Comparison of ENCODE assay signal across 20 cellular contexts in the genomic region with DNA sequence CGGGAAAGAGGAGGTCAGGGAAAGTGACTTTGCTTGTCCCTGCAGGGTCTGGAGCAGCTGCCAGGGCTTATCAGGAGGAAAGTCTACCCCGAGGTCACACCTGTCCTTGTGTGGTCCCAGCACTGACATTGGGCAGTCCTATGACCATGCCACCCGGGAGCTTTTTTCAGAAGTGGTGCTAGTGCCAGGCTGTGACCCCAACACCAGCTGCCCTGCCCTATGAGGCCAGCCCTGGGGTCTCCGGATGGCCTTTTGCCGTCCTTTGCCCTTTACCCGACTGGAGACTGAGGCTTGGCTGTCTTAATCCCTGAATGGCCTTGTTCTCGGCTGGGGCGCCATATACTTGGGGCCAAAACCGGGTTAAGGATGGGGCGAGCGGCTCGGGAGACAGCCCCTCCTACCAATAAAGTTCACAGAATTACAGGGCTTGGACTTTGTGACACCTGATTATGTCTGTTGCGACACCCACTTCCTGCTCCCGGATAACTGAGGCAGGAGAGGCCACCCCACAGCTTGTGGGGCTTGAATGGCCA.
"Had no signal": no experiment of that assay in that cellular context is flagged by ENCODE, and none has a peak within 500 bp of the region (broad histone marks: within the 10 kb centered on the region; RNA-seq: fewer than 3 reads in every experiment).

No MANE protein-coding gene starts in this region.

- H3K9me3 Mint-ChIP-seq: activated T-cell treated with anti-CD3 and anti-CD28 coated beads, Interleukin-2, amount 50 U/mL, for 24 hours; activated T-helper 2 cell treated with anti-CD3 and anti-CD28 coated beads, Interferon-gamma antibody, Interleukin-2, Interleukin-4, amounts not matched to agents 10 μg/mL and 5 μg/mL and 100 μg/mL, durations not matched to agents 14 hours and 24 hours and 36 hours had no signal

- H3K4me3 ChIP-seq: cardiac muscle cell, lower lobe of right lung, thyroid gland had no signal

- H3K27ac ChIP-seq: cardiac muscle cell, epithelial cell of prostate, lower lobe of right lung, thyroid gland, VCaP had no signal

- H3K36me3 Mint-ChIP-seq: activated naive CD8-positive, alpha-beta T cell had no signal

- DNase-seq: activated CD4-positive, alpha-beta T cell treated with anti-CD3 and anti-CD28 coated beads, Interleukin-2, amount 50 U/mL, for 4 hours; activated T-cell treated with anti-CD3 and anti-CD28 coated beads, Interleukin-2, amount 50 U/mL, for 24 hours; amygdala; endodermal cell; foreskin fibroblast; hippocampal formation; stimulated activated CD4-positive, alpha-beta T cell treated with anti-CD3 and anti-CD28 coated beads, Interleukin-12 subunit alpha, Interleukin-12 subunit beta, amount 100 ng/mL, for 4 hours; stimulated activated CD4-positive, alpha-beta T cell treated with anti-CD3 and anti-CD28 coated beads, Interleukin-1b, Interleukin-23, amount 100 ng/mL, for 48 hours; stimulated activated CD8-positive, alpha-beta memory T cell treated with anti-CD3 and anti-CD28 coated beads, Interleukin-4, amount 100 ng/mL, for 48 hours; stimulated activated naive CD4-positive, alpha-beta T cell; thyroid gland had no signal

- H3K9me3 ChIP-seq: lower lobe of right lung, thyroid gland had no signal

- ATAC-seq: left cardiac atrium, lower lobe of right lung, right cardiac atrium had no signal

- H3K36me3 ChIP-seq: cardiac muscle cell, lower lobe of right lung, thyroid gland had no signal

- H3K27ac Mint-ChIP-seq: activated naive CD8-positive, alpha-beta T cell; activated T-cell treated with anti-CD3 and anti-CD28 coated beads, Interleukin-2, amount 50 U/mL, for 24 hours; activated T-helper 2 cell treated with anti-CD3 and anti-CD28 coated beads, Interferon-gamma antibody, Interleukin-2, Interleukin-4, amounts not matched to agents 10 μg/mL and 5 μg/mL and 100 μg/mL, durations not matched to agents 14 hours and 24 hours and 36 hours; endodermal cell; progenitor cell of endocrine pancreas had no signal

- H3K27me3 ChIP-seq: thyroid gland had no signal

- H3K4me1 ChIP-seq: thyroid gland had no signal

- H3K4me3 Mint-ChIP-seq: activated naive CD8-positive, alpha-beta T cell; activated T-cell treated with anti-CD3 and anti-CD28 coated beads, Interleukin-2, amount 50 U/mL, for 24 hours; endodermal cell had no signal

- H3K4me1 Mint-ChIP-seq: endodermal cell had no signal
